20 cellular contexts compared by ENCODE assay signal in the genomic region with DNA sequence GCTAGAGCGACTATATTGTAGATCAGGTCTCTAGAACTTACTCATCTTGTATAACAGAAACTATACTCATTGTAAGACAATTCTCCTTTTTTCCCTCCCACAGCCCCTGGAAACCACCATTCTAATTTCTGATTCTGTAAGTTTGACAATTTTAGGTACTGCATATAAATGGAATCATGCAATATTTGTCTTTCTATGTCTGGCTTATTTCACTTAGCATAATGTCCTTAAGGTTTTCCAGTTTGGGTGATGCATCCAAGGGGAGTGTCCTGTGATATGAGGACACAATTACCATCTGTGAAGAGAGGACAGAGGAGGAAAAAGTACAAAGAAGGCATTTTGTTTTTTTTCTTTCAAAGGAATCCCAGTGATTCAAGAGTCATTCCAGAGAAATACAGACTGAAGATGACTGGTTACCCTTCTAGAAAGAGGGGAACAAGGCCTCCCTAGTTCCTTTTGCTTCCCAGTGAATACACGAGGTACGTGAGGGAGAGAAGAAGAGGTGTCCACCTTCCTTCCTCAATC.
"Had no signal": no experiment of that assay in that cellular context is flagged by ENCODE, and none has a peak within 500 bp of the region (broad histone marks: within the 10 kb centered on the region; RNA-seq: fewer than 3 reads in every experiment).

No MANE protein-coding gene starts in this region.

- DNase-seq: dermis blood vessel endothelial cell; dorsolateral prefrontal cortex; effector CD4-positive, alpha-beta T cell; effector memory CD4-positive, alpha-beta T cell; foreskin keratinocyte; gastrocnemius medialis; glutamatergic neuron; head of caudate nucleus; heart right ventricle; hippocampal formation; left cardiac atrium; left lung; left ventricle myocardium superior; lower lobe of right lung; mucosa of descending colon; naive B cell had no signal

- H3K27ac ChIP-seq: coronary artery, dorsolateral prefrontal cortex, esophagus muscularis mucosa, foreskin keratinocyte, gastrocnemius medialis, heart right ventricle, left lung, lower lobe of right lung had no signal

- H3K36me3 ChIP-seq: esophagus muscularis mucosa, gastrocnemius medialis, heart right ventricle, left lung, lower lobe of right lung had no signal

- H3K4me1 Mint-ChIP-seq: memory B cell, naive B cell had no signal

- H3K36me3 Mint-ChIP-seq: memory B cell had no signal

- H3K4me3 ChIP-seq: coronary artery, dorsolateral prefrontal cortex, esophagus muscularis mucosa, gastrocnemius medialis, heart right ventricle, left lung, lower lobe of right lung, mucosa of descending colon had no signal

- H3K27ac Mint-ChIP-seq: memory B cell, mesothelial cell of epicardium, naive B cell had no signal

- ATAC-seq: foreskin keratinocyte, gastrocnemius medialis, heart right ventricle, left cardiac atrium, left lung, left ventricle myocardium superior, lower lobe of right lung, mucosa of descending colon had no signal

- H3K4me3 Mint-ChIP-seq: memory B cell, mesothelial cell of epicardium, naive B cell had no signal

- H3K4me1 ChIP-seq: esophagus muscularis mucosa, foreskin keratinocyte, gastrocnemius medialis, heart right ventricle, left lung, lower lobe of right lung had no signal

- H3K9me3 ChIP-seq: gastrocnemius medialis, lower lobe of right lung had no signal

- H3K27me3 ChIP-seq: esophagus muscularis mucosa, foreskin keratinocyte, gastrocnemius medialis, heart right ventricle, left lung had no signal
